Comparison of ENCODE assay signal across 12 cellular contexts in genomic region chr6:37867756-37868446, GRCh38. TPM values are rescaled to one million over a fixed set of nuclear protein-coding genes. Genes with fewer than 3 reads are reported as not detected.
DNase-seq lines count a peak whose midpoint lies in the region; ATAC-seq and TF ChIP-seq lines count a peak whose summit lies in the region.
"Had no signal": no experiment of that assay in that cellular context is flagged by ENCODE, and none has a peak within 500 bp of the region (broad histone marks: within the 10 kb centered on the region; RNA-seq: fewer than 3 reads in every experiment).

No MANE protein-coding gene starts in this region.

- H3K36me3 Mint-ChIP-seq in activated T-helper 17 cell treated with anti-CD3 and anti-CD28 coated beads, Interleukin-2, amount 50 U/mL, for 72 hours (ENCODE audit: low read depth) = peaks cover 37% of the 10 kb centered on the region
- peaks cover 27% of the 10 kb centered on the region for H3K36me3 Mint-ChIP-seq in nephron (ENCODE audit: low read depth)
- H3K36me3 Mint-ChIP-seq in type B pancreatic cell = peaks cover 7% of the 10 kb centered on the region

- peak overlapping the region; percentile 92 for H3K27ac Mint-ChIP-seq in activated T-helper 17 cell treated with anti-CD3 and anti-CD28 coated beads, Interleukin-2, amount 50 U/mL, for 72 hours
- H3K27ac Mint-ChIP-seq in nephron (peak overlapping the region in 2 of 3 experiments; percentile 6 to 33), type B pancreatic cell (no peak overlapping the region)

- no peaks in the 10 kb centered on the region for H3K27me3 Mint-ChIP-seq in activated T-helper 17 cell treated with anti-CD3 and anti-CD28 coated beads, Interleukin-2, amount 50 U/mL, for 72 hours
- H3K27me3 Mint-ChIP-seq in nephron (ENCODE audit: low read depth) = no peaks in the 10 kb centered on the region
- no peaks in the 10 kb centered on the region for H3K27me3 Mint-ChIP-seq in type B pancreatic cell

- DNase-seq in mucosa of gallbladder (ENCODE audit: low spot score) (no peak), type B pancreatic cell (ENCODE audit: extremely low spot score, unreplicated experiment) (no peak), NCI-H1417 treated with DMSO at 0.1 percent for 48 hours (lab: John Stamatoyannopoulos, UW) (no peak)
- DNase-seq: DMS79, NCI-H2029 treated with DMSO at 0.1 percent for 48 hours, ovary, Right ventricle myocardium superior, uterus had no signal

- TF ChIP-seq CTCF in nephron (IDR thresholded peaks at IDR 0.05; ENCODE audit: unreplicated experiment in 3 of 3) (no peak), type B pancreatic cell (conservative IDR thresholded peaks at IDR 0.05) (no peak)

- H3K4me1 Mint-ChIP-seq in activated T-helper 17 cell treated with anti-CD3 and anti-CD28 coated beads, Interleukin-2, amount 50 U/mL, for 72 hours = peaks cover 47% of the 10 kb centered on the region
- H3K4me1 Mint-ChIP-seq in nephron (peaks cover 9% of the 10 kb centered on the region), type B pancreatic cell (ENCODE audit: unreplicated experiment) (peaks cover 21% of the 10 kb centered on the region)

- peak overlapping the region; percentile 61 for H3K4me3 Mint-ChIP-seq in activated T-helper 17 cell treated with anti-CD3 and anti-CD28 coated beads, Interleukin-2, amount 50 U/mL, for 72 hours
- H3K4me3 Mint-ChIP-seq in nephron (no peak overlapping the region), type B pancreatic cell (no peak overlapping the region)

- H3K9me3 Mint-ChIP-seq in activated T-helper 17 cell treated with anti-CD3 and anti-CD28 coated beads, Interleukin-2, amount 50 U/mL, for 72 hours = peaks cover 5% of the 10 kb centered on the region
- H3K9me3 Mint-ChIP-seq in nephron (peaks cover 9% of the 10 kb centered on the region), type B pancreatic cell (peaks cover 15% of the 10 kb centered on the region)

- ATAC-seq in GM18867 (IDR thresholded peaks at IDR 0.05; ENCODE audit: unreplicated experiment) (peak; percentile 58), HG02610 (IDR thresholded peaks at IDR 0.05; ENCODE audit: unreplicated experiment) (peak; percentile 49)
- peak; percentile 53 for ATAC-seq in activated T-helper 17 cell treated with anti-CD3 and anti-CD28 coated beads, Interleukin-2, amount 50 U/mL, for 72 hours (replicated peaks)

RNA-seq across cellular contexts. Expression of gene ZFAND3, which starts 48.4 kb away (rescaled TPM):
- total RNA-seq in activated T-helper 17 cell treated with anti-CD3 and anti-CD28 coated beads, Interleukin-2, amount 50 U/mL, for 72 hours = 10 to 100 TPM; 26.1 to 32.0 TPM
- 105 TPM for total RNA-seq in mucosa of gallbladder
- 66.9 and 69.0 TPM in 2 replicates for total RNA-seq in type B pancreatic cell (ENCODE audit: low replicate concordance)
